ENCODE assay signal across 1 cellular context in genomic region chr13:97568850-97569249, GRCh38.
TF ChIP-seq lines count a peak whose summit lies in the region.

No MANE protein-coding gene starts in this region.

TF ChIP-seq in H1, 55 proteins besides CTCF, POLR2A, EP300 and RAD21 (continued from another document):
- TF ChIP-seq POLR2AphosphoS5 (IDR thresholded peaks at IDR 0.05; ENCODE audit: low read depth, low read length): no peak
